ENCODE assay signal across 8 cellular contexts in the genomic region with DNA sequence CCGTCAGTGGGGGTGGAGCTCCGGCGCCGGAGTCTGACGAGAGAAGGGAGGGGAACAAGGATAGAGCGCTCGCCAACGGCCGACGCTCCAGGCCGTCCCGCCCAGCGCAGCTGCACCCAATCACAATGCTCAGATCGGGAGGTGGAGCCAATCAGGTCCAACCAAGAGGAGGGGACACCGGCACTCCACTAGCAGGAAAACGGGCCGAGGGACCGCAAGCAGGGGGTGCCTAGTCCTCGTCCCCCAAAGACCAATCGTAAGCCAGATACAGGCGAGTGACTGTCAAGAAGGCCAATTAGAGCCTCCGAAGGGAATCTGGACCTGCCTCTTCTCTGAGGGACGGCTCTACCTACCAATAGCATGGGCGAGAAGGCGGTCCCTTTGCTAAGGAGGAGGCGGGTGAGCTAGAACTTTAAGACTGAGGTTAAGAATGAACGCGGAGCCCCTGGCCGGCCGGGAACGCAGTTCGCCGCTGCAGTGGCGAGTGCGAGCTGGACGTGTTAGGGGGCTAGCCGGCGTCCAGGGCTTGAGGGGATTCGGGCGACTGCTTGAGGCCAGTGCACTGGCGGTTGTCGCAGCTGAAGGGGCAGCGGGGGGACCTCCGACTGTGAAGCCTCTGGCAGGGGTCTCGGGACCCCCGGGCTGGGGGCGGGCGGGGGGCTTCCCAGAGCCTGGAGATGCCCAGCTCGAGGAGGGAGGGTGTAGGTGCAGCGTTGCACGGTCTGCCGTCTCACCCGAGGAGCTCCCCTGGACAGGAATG.
DNase-seq lines count a peak whose midpoint lies in the region; ATAC-seq and TF ChIP-seq lines count a peak whose summit lies in the region.

FBXO24 (plus strand) TSS at position 63 of the 760 bp plus-strand sequence; CDS start at position 361, 298 bp downstream.

- peaks cover 24% of the 10 kb centered on the region for H3K4me1 ChIP-seq in OCI-LY3 (ENCODE audit: low read length)

- H3K79me2 ChIP-seq in OCI-LY3 (ENCODE audit: low read length), result peaks cover 8% of the 10 kb centered on the region

- H4K20me1 ChIP-seq in OCI-LY3 (ENCODE audit: insufficient read depth, low read length), result 0 out of 2 replicates have a peak, but pooled peaks cover 2% of the 10 kb centered on the region

- peak within 1 kb of the TSS; percentile 96 for H3K4me2 ChIP-seq in OCI-LY3 (ENCODE audit: low read length)

- peak within 1 kb of the TSS; percentile 85 for H3K27ac ChIP-seq in OCI-LY3 (ENCODE audit: low read length)

- TF ChIP-seq CTCF in OCI-LY3 (IDR thresholded peaks at IDR 0.05; ENCODE audit: low read depth, low read length), result no peak

- H3K36me3 ChIP-seq in OCI-LY3 (replicated peaks; ENCODE audit: low read depth, low read length), result peaks cover 3% of the 10 kb centered on the region

- no peaks in the 10 kb centered on the region for H3K9me3 ChIP-seq in OCI-LY3 (ENCODE audit: insufficient read depth, low read length)

- 0 out of 2 replicates have a peak, but pooled peaks cover 6% of the 10 kb centered on the region for H3K27me3 ChIP-seq in OCI-LY3 (ENCODE audit: low read depth, low read length)

- peak; percentile 83 for ATAC-seq in GM21528 (IDR thresholded peaks at IDR 0.05; ENCODE audit: low FRiP score, unreplicated experiment)

- peak within 1 kb of the TSS; percentile 87 for H2AFZ ChIP-seq in OCI-LY3 (ENCODE audit: low read depth, low read length)

- H3K4me3 ChIP-seq in OCI-LY3 (ENCODE audit: low read length), result peak within 1 kb of the TSS; percentile 86

- DNase-seq in DMS 273 treated with DMSO at 0.1 percent for 48 hours (lab: John Stamatoyannopoulos, UW), result peak; percentile 100
- DNase-seq in HuH-7.5 (ENCODE audit: low spot score), result peak; percentile 100
- DNase-seq in activated T-cell treated with anti-CD3 and anti-CD28 coated beads for 24 hours (ENCODE audit: low read depth), result peak; percentile 99
- peak; percentile 99 for DNase-seq in epidermal melanocyte (ENCODE audit: insufficient read length, low spot score)
- DNase-seq in midbrain (lab: John Stamatoyannopoulos, UW), result peak; percentile 100
- peak; percentile 99 for DNase-seq in stimulated activated CD8-positive, alpha-beta memory T cell treated with anti-CD3 and anti-CD28 coated beads, Interleukin-15, amount 100 ng/mL, for 48 hours (ENCODE audit: low read depth in 2 of 2)

- peak within 1 kb of the TSS; percentile 94 for H3K9ac ChIP-seq in OCI-LY3 (ENCODE audit: low read length)

Comparison
In these comparisons a context has a peak if more than half of its experiments do, and no peak if none do; other contexts are left out.
1. Peak in every context shown above with its lines: DNase-seq, ATAC-seq, H3K4me3 ChIP-seq and H3K27ac ChIP-seq.